10 cellular contexts compared by ENCODE assay signal in the genomic region with DNA sequence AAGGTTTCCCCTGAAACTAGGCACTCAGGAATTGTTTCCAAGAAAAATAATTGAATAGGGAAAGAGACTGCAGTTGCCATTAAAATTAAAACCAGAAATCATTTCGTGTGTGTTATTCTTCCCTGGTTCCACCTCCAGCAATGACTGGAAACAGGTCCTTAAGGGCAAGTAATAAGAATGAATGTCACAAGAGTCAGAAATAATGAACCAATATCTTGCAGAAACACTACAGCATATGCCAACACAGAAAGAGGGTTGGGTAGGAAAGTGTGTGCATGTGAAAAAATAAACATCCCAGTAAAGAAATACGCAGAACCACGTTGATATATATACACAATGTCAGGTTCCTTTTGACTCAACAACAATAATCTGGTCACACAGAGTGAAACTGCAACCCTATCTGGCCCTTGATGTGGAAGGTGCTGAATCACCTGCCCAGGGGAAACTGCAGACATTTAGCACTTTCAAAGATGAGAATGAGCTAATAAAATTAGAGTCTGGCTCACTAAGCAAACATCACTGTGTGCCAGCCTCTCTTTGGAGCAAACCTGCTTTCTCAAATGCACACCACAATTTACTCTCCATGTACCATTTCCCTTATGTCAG. TPM values are rescaled to one million over a fixed set of nuclear protein-coding genes. Genes with fewer than 3 reads are reported as not detected.
DNase-seq lines count a peak whose midpoint lies in the region; ATAC-seq and TF ChIP-seq lines count a peak whose summit lies in the region.
"Had no signal": no experiment of that assay in that cellular context is flagged by ENCODE, and none has a peak within 500 bp of the region (broad histone marks: within the 10 kb centered on the region; RNA-seq: fewer than 3 reads in every experiment).

No MANE protein-coding gene starts in this region.

- H3K79me1 ChIP-seq in IMR-90 (ENCODE audit: low read depth in 1 of 2, low read length in 2 of 2) = no peaks in the 10 kb centered on the region

- no peaks in the 10 kb centered on the region for H3K9me3 Mint-ChIP-seq in activated T-cell treated with anti-CD3 and anti-CD28 coated beads, Interleukin-2, amount 50 U/mL, for 72 hours
- no peaks in the 10 kb centered on the region for H3K9me3 Mint-ChIP-seq in CD8-positive, alpha-beta T cell
- H3K9me3 Mint-ChIP-seq: dendritic cell treated with granulocyte-macrophage colony-stimulating factor and Interleukin-4, amounts not matched to agents 40 ng/mL and 50 ng/mL, for 4 days; IgD-negative memory B cell had no signal

- ATAC-seq in GM18508 (IDR thresholded peaks at IDR 0.05; ENCODE audit: insufficient read depth, unreplicated experiment) (peak; percentile 81), GM21529 (IDR thresholded peaks at IDR 0.05; ENCODE audit: unreplicated experiment) (peak; percentile 91), IMR-90 (ENCODE audit: low read depth) (peak; percentile 21)
- peak; percentile 93 for ATAC-seq in activated T-cell treated with anti-CD3 and anti-CD28 coated beads, Interleukin-2, amount 50 U/mL, for 72 hours (replicated peaks in 1 of 2)
- no peak for ATAC-seq in CD8-positive, alpha-beta T cell

- H3K4ac ChIP-seq in IMR-90 (ENCODE audit: low read depth, low read length) = no peak overlapping the region

- H3K36me3 ChIP-seq in IMR-90 (ENCODE audit: control insufficient read depth, insufficient read depth, low read length) (no peaks in the 10 kb centered on the region), Karpas-422 (ENCODE audit: insufficient read depth, low read length) (no peaks in the 10 kb centered on the region)
- H3K36me3 ChIP-seq in CD8-positive, alpha-beta T cell (ENCODE audit: insufficient read depth, low read length) = no peaks in the 10 kb centered on the region
- H3K36me3 ChIP-seq in effector memory CD4-positive, alpha-beta T cell (ENCODE audit: control insufficient read depth, insufficient read depth, low read length) = no peaks in the 10 kb centered on the region

- peak; percentile 59 for DNase-seq in IMR-90
- DNase-seq in activated T-cell treated with anti-CD3 and anti-CD28 coated beads, Interleukin-2, amount 50 U/mL, for 72 hours = peak; percentile 51 to 63
- DNase-seq in CD8-positive, alpha-beta T cell = no peak
- DNase-seq in EL = no peak
- DNase-seq in Karpas-422 = no peak
- no peak for DNase-seq in effector memory CD4-positive, alpha-beta T cell

- no peak overlapping the region for H2BK120ac ChIP-seq in IMR-90 (ENCODE audit: low read depth, low read length)

- H3K9me1 ChIP-seq in IMR-90 (ENCODE audit: insufficient read depth, low read length) = peaks cover 3% of the 10 kb centered on the region; the same call in 1 of the 2 replicates

- H3K23ac ChIP-seq in IMR-90 (ENCODE audit: low read depth, low read length) = no peak overlapping the region

- H4K91ac ChIP-seq in IMR-90 (ENCODE audit: insufficient read depth, low read depth, low read length) = no peak overlapping the region

- no TSS peak for BruUV-seq in IMR-90 (replicated peaks; lab: Mats Ljungman, UMichigan)

- H3K27me3 ChIP-seq in IMR-90 (ENCODE audit: control insufficient read depth, insufficient read depth, low read length) = no peaks in the 10 kb centered on the region
- H3K27me3 ChIP-seq in CD8-positive, alpha-beta T cell (ENCODE audit: insufficient read depth, low read length) = no peaks in the 10 kb centered on the region
- H3K27me3 ChIP-seq in Karpas-422 (ENCODE audit: low read length) = no peaks in the 10 kb centered on the region
- H3K27me3 ChIP-seq in effector memory CD4-positive, alpha-beta T cell (replicated peaks; ENCODE audit: control insufficient read depth, insufficient read depth, low read length, poor library complexity, severe bottlenecking) = no peaks in the 10 kb centered on the region

- no peak for TF ChIP-seq RAD21 in IMR-90 (IDR thresholded peaks at IDR 0.05; ENCODE audit: low read length)

- 0 out of 2 replicates have a peak overlapping the region, but pooled peaks have one; percentile 60 for H3K18ac ChIP-seq in IMR-90 (ENCODE audit: low read depth, low read length)

- peak overlapping the region in 1 of 2 donors; percentile 31 for H3K4me3 Mint-ChIP-seq in activated T-cell treated with anti-CD3 and anti-CD28 coated beads, Interleukin-2, amount 50 U/mL, for 72 hours
- H3K4me3 Mint-ChIP-seq in CD8-positive, alpha-beta T cell = no peak overlapping the region
- H3K4me3 Mint-ChIP-seq: dendritic cell treated with granulocyte-macrophage colony-stimulating factor and Interleukin-4, amounts not matched to agents 40 ng/mL and 50 ng/mL, for 4 days; IgD-negative memory B cell had no signal

- 0 out of 2 replicates have a peak overlapping the region, but pooled peaks have one; percentile 5 for H3K14ac ChIP-seq in IMR-90 (replicated peaks; ENCODE audit: low read depth, low read length)

- no peaks in the 10 kb centered on the region for H3K9me2 ChIP-seq in Karpas-422 (replicated peaks; ENCODE audit: insufficient read depth, low read length)

- H3K4me1 ChIP-seq in IMR-90 (ENCODE audit: control insufficient read depth, insufficient read depth, low read length) (peaks cover 4% of the 10 kb centered on the region), Karpas-422 (ENCODE audit: low read length) (peaks cover 21% of the 10 kb centered on the region)
- H3K4me1 ChIP-seq in CD8-positive, alpha-beta T cell (ENCODE audit: insufficient read depth, low read length) = no peaks in the 10 kb centered on the region
- H3K4me1 ChIP-seq in effector memory CD4-positive, alpha-beta T cell (ENCODE audit: control insufficient read depth, insufficient read depth, low read length, poor library complexity, severe bottlenecking) = peaks cover 6% of the 10 kb centered on the region

- POLR2A ChIA-PET in IMR-90 (lab: Charles Lee; ENCODE audit: unreplicated experiment) = interaction anchor here (0.5 kb wide), 1 partner anchor 447 kb away, joined by 3 read pairs; no protein-coding TSS in a partner anchor
- POLR2A ChIA-PET in CD8-positive, alpha-beta T cell (lab: Charles Lee) = no interaction called here

- no peak overlapping the region for H2BK15ac ChIP-seq in IMR-90 (ENCODE audit: low read depth, low read length)

- peak overlapping the region; percentile 38; the same call in 1 of the 2 replicates for H2BK20ac ChIP-seq in IMR-90 (ENCODE audit: low read depth, low read length)

- no peak overlapping the region for H4K5ac ChIP-seq in IMR-90 (ENCODE audit: low read depth, low read length)

- no peaks in the 10 kb centered on the region for H3K27me3 Mint-ChIP-seq in activated T-cell treated with anti-CD3 and anti-CD28 coated beads, Interleukin-2, amount 50 U/mL, for 72 hours (ENCODE audit: low read depth)
- no peaks in the 10 kb centered on the region for H3K27me3 Mint-ChIP-seq in CD8-positive, alpha-beta T cell (ENCODE audit: low read depth)
- H3K27me3 Mint-ChIP-seq: dendritic cell treated with granulocyte-macrophage colony-stimulating factor and Interleukin-4, amounts not matched to agents 40 ng/mL and 50 ng/mL, for 4 days; IgD-negative memory B cell had no signal

- in situ Hi-C loops in IMR-90 (cut with MboI; ENCODE audit: low sequenced_read_pairs) = loop anchor here (10.0 kb wide), 4 partner anchors 262 to 912 kb away; a partner anchor contains a TSS

- H3K9ac ChIP-seq in IMR-90 (ENCODE audit: low read depth, low read length) (no peak overlapping the region), Karpas-422 (ENCODE audit: low read length) (no peak overlapping the region)

- no peak overlapping the region for H4K8ac ChIP-seq in IMR-90 (ENCODE audit: low read depth in 2 of 2, low read length in 2 of 2)

- H3K36me3 Mint-ChIP-seq in activated T-cell treated with anti-CD3 and anti-CD28 coated beads, Interleukin-2, amount 50 U/mL, for 72 hours (ENCODE audit: insufficient read depth in 2 of 2) = no peaks in the 10 kb centered on the region
- no peaks in the 10 kb centered on the region for H3K36me3 Mint-ChIP-seq in CD8-positive, alpha-beta T cell
- H3K36me3 Mint-ChIP-seq: IgD-negative memory B cell had no signal

- WGBS in IMR-90 (ENCODE audit: extremely low coverage in 2 of 2, insufficient read length in 1 of 2), 2 experiments = no CpG with 5 or more reads among the region's 3 CpGs

- H3K4me2 ChIP-seq in IMR-90 (ENCODE audit: low read depth, low read length) (0 out of 2 replicates have a peak overlapping the region, but pooled peaks have one; percentile 22), Karpas-422 (ENCODE audit: low read depth, low read length, poor library complexity, severe bottlenecking) (no peak overlapping the region)

- no peak for TF ChIP-seq POLR2A in IMR-90 (IDR thresholded peaks at IDR 0.05; ENCODE audit: low read depth, low read length)

- H2AK5ac ChIP-seq in IMR-90 (ENCODE audit: low read depth, low read length) = no peak overlapping the region

- dilution Hi-C loops in IMR-90 (cut with HindIII; ENCODE audit: low sequenced_read_pairs, unreplicated experiment) = no loop called here

- H3K27ac Mint-ChIP-seq in activated T-cell treated with anti-CD3 and anti-CD28 coated beads, Interleukin-2, amount 50 U/mL, for 72 hours = peak overlapping the region; percentile 9
- H3K27ac Mint-ChIP-seq in CD8-positive, alpha-beta T cell = no peak overlapping the region
- H3K27ac Mint-ChIP-seq: dendritic cell treated with granulocyte-macrophage colony-stimulating factor and Interleukin-4, amounts not matched to agents 40 ng/mL and 50 ng/mL, for 4 days; IgD-negative memory B cell had no signal

- peaks cover 20% of the 10 kb centered on the region for H3K4me1 Mint-ChIP-seq in activated T-cell treated with anti-CD3 and anti-CD28 coated beads, Interleukin-2, amount 50 U/mL, for 72 hours (ENCODE audit: low read depth)
- H3K4me1 Mint-ChIP-seq in CD8-positive, alpha-beta T cell (ENCODE audit: low read depth) = peaks cover 9% of the 10 kb centered on the region

- intact Hi-C loops in IMR-90 (cut with micrococcal nuclease) = loop anchor here (1.0 to 10.0 kb wide), 7 partner anchors 115 to 722 kb away; no protein-coding TSS in a partner anchor
- intact Hi-C loops in CD8-positive, alpha-beta T cell (cut with DNase I, micrococcal nuclease) = loop anchor here (5.0 to 10.0 kb wide), 8 partner anchors 180 to 1112 kb away; a partner anchor contains a TSS

- no peaks in the 10 kb centered on the region for H3K79me2 ChIP-seq in Karpas-422 (ENCODE audit: low read length)

- TF ChIP-seq CTCF in IMR-90 (conservative IDR thresholded peaks at IDR 0.05; ENCODE audit: low read depth, low read length) = no peak
- no peak for TF ChIP-seq CTCF in CD8-positive, alpha-beta T cell (IDR thresholded peaks at IDR 0.05)

- H4K20me1 ChIP-seq in IMR-90 (ENCODE audit: insufficient read depth, low read length) (no peaks in the 10 kb centered on the region), Karpas-422 (ENCODE audit: insufficient read depth, low read depth, low read length) (no peaks in the 10 kb centered on the region)

- no peaks in the 10 kb centered on the region for H3K9me3 ChIP-seq in IMR-90 (ENCODE audit: control insufficient read depth, insufficient read depth, low read length)
- no peaks in the 10 kb centered on the region for H3K9me3 ChIP-seq in CD8-positive, alpha-beta T cell (ENCODE audit: low read length)
- H3K9me3 ChIP-seq in Karpas-422 (ENCODE audit: low read length) = no peaks in the 10 kb centered on the region
- H3K9me3 ChIP-seq in effector memory CD4-positive, alpha-beta T cell (ENCODE audit: control insufficient read depth, low read length) = no peaks in the 10 kb centered on the region

- CTCF ChIA-PET in IMR-90 (lab: Yijun Ruan, JAX) = interaction anchor here (1.2 kb wide), 1 partner anchor 141 kb away, joined by 3 read pairs; no protein-coding TSS in a partner anchor
- CTCF ChIA-PET in CD8-positive, alpha-beta T cell (lab: Charles Lee) = interaction anchor here (1.4 to 5.0 kb wide), 5 partner anchors 12 to 887 kb away, joined by 3 to 29 read pairs (median 4); no protein-coding TSS in a partner anchor

- H2AFZ ChIP-seq in IMR-90 (replicated peaks; ENCODE audit: low read length, poor library complexity) = no peak overlapping the region
- no peak overlapping the region for H2AFZ ChIP-seq in Karpas-422 (ENCODE audit: low read length)

- H3K4me3 ChIP-seq in IMR-90 (ENCODE audit: insufficient read depth, low read depth, low read length) (no peak overlapping the region), Karpas-422 (ENCODE audit: low read length) (no peak overlapping the region)
- H3K4me3 ChIP-seq in CD8-positive, alpha-beta T cell (ENCODE audit: low read depth, low read length) = no peak overlapping the region
- H3K4me3 ChIP-seq in effector memory CD4-positive, alpha-beta T cell (ENCODE audit: insufficient read depth, low read depth, low read length, poor library complexity, severe bottlenecking) = no peak overlapping the region

- H2AK9ac ChIP-seq in IMR-90 (replicated peaks; ENCODE audit: low read depth, low read length, poor library complexity) = no peak overlapping the region

- no peak overlapping the region for H2BK5ac ChIP-seq in IMR-90 (ENCODE audit: low read depth, low read length, poor library complexity, severe bottlenecking)

- no peak overlapping the region for H3K56ac ChIP-seq in IMR-90 (ENCODE audit: extremely low read depth, insufficient read depth, low read length)

- no peak overlapping the region for H3K27ac ChIP-seq in IMR-90 (ENCODE audit: insufficient read depth, low read length)
- H3K27ac ChIP-seq in CD8-positive, alpha-beta T cell (ENCODE audit: low read depth, low read length) = no peak overlapping the region
- no peak overlapping the region for H3K27ac ChIP-seq in Karpas-422 (ENCODE audit: low read length)
- H3K27ac ChIP-seq in effector memory CD4-positive, alpha-beta T cell (ENCODE audit: insufficient read depth, low read length, poor library complexity, severe bottlenecking) = no peak overlapping the region

RNA-seq across cellular contexts. Expression of a gene that starts 15.1 kb away (rescaled TPM):
- total RNA-seq in IMR-90 (2012; rRNA removed) = not detected in 2 replicates
- not detected in 2 replicates for polyA plus RNA-seq in IMR-90 (2012; rRNA removed)
- polyA plus RNA-seq in IMR-90 (2012; cell fraction: cytosol; rRNA removed) = not detected in 2 replicates
- polyA plus RNA-seq in IMR-90 (2012; cell fraction: nucleus; rRNA removed; ENCODE audit: low replicate concordance) = not detected in 2 replicates
- not detected for total RNA-seq in activated T-cell treated with anti-CD3 and anti-CD28 coated beads, Interleukin-2, amount 50 U/mL, for 72 hours
- total RNA-seq in CD8-positive, alpha-beta T cell = not detected
- total RNA-seq in Karpas-422 (2014; rRNA removed; shearing (Covaris generic); ENCODE audit: low replicate concordance) = not detected in 2 replicates
- polyA plus RNA-seq: IgD-negative memory B cell had no signal

Comparison
In these comparisons a context has a peak if more than half of its experiments do, and no peak if none do; other contexts are left out.
1. DNase-seq: peak in IMR-90 (single experiment) and activated T-cell treated with anti-CD3 and anti-CD28 coated beads, Interleukin-2, amount 50 U/mL, for 72 hours (2 of 2); none in CD8-positive, alpha-beta T cell (0 of 7), EL (single experiment), Karpas-422 (single experiment) and effector memory CD4-positive, alpha-beta T cell (0 of 3).